In the genomic region with DNA sequence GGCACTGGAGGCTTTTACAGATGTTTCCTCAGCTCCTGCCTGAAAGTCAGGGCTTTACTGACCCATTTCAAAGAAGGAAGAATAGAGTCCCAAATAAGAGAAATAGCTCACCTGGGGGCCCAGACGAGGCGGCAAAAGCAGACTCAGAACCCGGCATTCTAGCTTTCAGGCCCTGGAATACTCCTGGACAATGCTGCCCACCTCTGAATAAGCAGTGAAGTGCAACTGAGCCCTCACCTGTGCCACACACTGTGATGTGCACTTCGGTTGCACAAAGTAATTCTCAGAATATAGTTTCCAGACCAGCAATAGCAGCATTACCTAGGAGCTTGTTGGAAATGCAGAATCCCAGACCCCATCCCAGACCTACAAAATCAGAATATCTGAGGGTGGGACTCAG, we compare ENCODE assay signal across 20 cellular contexts. TPM values are rescaled to one million over a fixed set of nuclear protein-coding genes. Genes with fewer than 3 reads are reported as not detected.
DNase-seq lines count a peak whose midpoint lies in the region; ATAC-seq and TF ChIP-seq lines count a peak whose summit lies in the region.
"Had no signal": no experiment of that assay in that cellular context is flagged by ENCODE, and none has a peak within 500 bp of the region (broad histone marks: within the 10 kb centered on the region; RNA-seq: fewer than 3 reads in every experiment).

No MANE protein-coding gene starts in this region.

- H4K20me1 ChIP-seq in mammary epithelial cell (ENCODE audit: insufficient read depth, low read length) = no peaks in the 10 kb centered on the region

- no peak overlapping the region for H3K4me3 Mint-ChIP-seq in chondrocyte (ENCODE audit: unreplicated experiment)
- H3K4me3 Mint-ChIP-seq: IgD-negative memory B cell had no signal

- dilution Hi-C loops in mammary epithelial cell (cut with HindIII; ENCODE audit: low sequenced_read_pairs) = no loop called here

- DNase-seq in breast epithelium (ENCODE audit: low spot score in 2 of 2) (no peak), mammary epithelial cell (no peak), NCI-H69 (lab: John Stamatoyannopoulos, UW) (peak; percentile 5), chondrocyte (ENCODE audit: low spot score) (no peak), Right ventricle myocardium inferior (ENCODE audit: missing footprints) (no peak)
- no peak for DNase-seq in activated CD4-positive, alpha-beta T cell treated with anti-CD3 and anti-CD28 coated beads, Interleukin-2, amount 50 U/mL, for 48 hours
- DNase-seq: DMS53, EL, GF-D8, HCEC 1CT, Kasumi-1, NCI-H1417, NCI-H1694 treated with DMSO at 0.1 percent for 48 hours, NCI-H2081 treated with DMSO at 0.1 percent for 48 hours, NCI-H524 treated with DMSO at 0.1 percent for 48 hours had no signal

- TF ChIP-seq POLR2A in breast epithelium (IDR thresholded peaks at IDR 0.05) = no peak

- no peaks in the 10 kb centered on the region for H3K9me3 Mint-ChIP-seq in chondrocyte (ENCODE audit: low read depth)

- in situ Hi-C loops in mammary epithelial cell (cut with MboI; ENCODE audit: low sequenced_read_pairs in 2 of 2) = no loop called here

- 41% methylated on average over 4 of the region's 4 CpGs for WGBS in mammary epithelial cell (ENCODE audit: low coverage, missing lambda C conversion rate)

- no peak overlapping the region for H3K9ac ChIP-seq in mammary epithelial cell (ENCODE audit: insufficient read depth, low read length)

- peaks cover 8% of the 10 kb centered on the region for H3K4me1 Mint-ChIP-seq in chondrocyte (ENCODE audit: low read depth)
- H3K4me1 Mint-ChIP-seq: IgD-negative memory B cell had no signal

- peaks cover 2% of the 10 kb centered on the region for H3K27me3 Mint-ChIP-seq in chondrocyte (ENCODE audit: low read depth)

- CTCF ChIA-PET in mammary epithelial cell (lab: Charles Lee; ENCODE audit: low non-redundant PET) = no interaction called here

- no peak overlapping the region for H3K27ac Mint-ChIP-seq in chondrocyte (ENCODE audit: unreplicated experiment)
- H3K27ac Mint-ChIP-seq: IgD-negative memory B cell had no signal

- H3K4me1 ChIP-seq in breast epithelium (no peaks in the 10 kb centered on the region), mammary epithelial cell (ENCODE audit: insufficient read depth, low read length) (no peaks in the 10 kb centered on the region)

- H3K27ac ChIP-seq in breast epithelium (peak overlapping the region; percentile 45 to 64), mammary epithelial cell (ENCODE audit: insufficient read depth, low read depth, low read length) (no peak overlapping the region)

- H3K27me3 ChIP-seq in breast epithelium (no peaks in the 10 kb centered on the region), mammary epithelial cell (ENCODE audit: insufficient read depth, low read length) (no peaks in the 10 kb centered on the region)

- H3K9me3 ChIP-seq in breast epithelium (no peaks in the 10 kb centered on the region), mammary epithelial cell (replicated peaks; ENCODE audit: insufficient read depth, low read length) (no peaks in the 10 kb centered on the region)

- intact Hi-C loops in breast epithelium (cut with DNase I; ENCODE audit: low total_unique reads) (no loop called here), mammary epithelial cell (cut with micrococcal nuclease) (no loop called here), Right ventricle myocardium inferior (cut with DNase I) (no loop called here)

- TF ChIP-seq CTCF in breast epithelium (IDR thresholded peaks at IDR 0.05) (no peak), mammary epithelial cell (conservative IDR thresholded peaks at IDR 0.05 in 1 of 2, IDR thresholded peaks at IDR 0.05 in 1 of 2; ENCODE audit: extremely low read depth in 1 of 2, insufficient read depth in 1 of 2, low read depth in 1 of 2, low read length in 2 of 2) (no peak), chondrocyte (IDR thresholded peaks at IDR 0.05) (peak; percentile 9)

- ATAC-seq in GM18520 (IDR thresholded peaks at IDR 0.05; ENCODE audit: unreplicated experiment) = no peak
- ATAC-seq in Right ventricle myocardium inferior = no peak
- ATAC-seq: SK-N-SH treated with all-trans-retinoic acid at 6 μM for 48 hours had no signal

- H3K4me3 ChIP-seq in breast epithelium = peak overlapping the region in 1 of 3 donors; percentile 12
- no peak overlapping the region for H3K4me3 ChIP-seq in mammary epithelial cell (replicated peaks in 1 of 3; ENCODE audit: insufficient read depth in 1 of 3, low read depth in 2 of 3, low read length in 3 of 3)

- no peaks in the 10 kb centered on the region for H3K36me3 ChIP-seq in breast epithelium
- H3K36me3 ChIP-seq in mammary epithelial cell (ENCODE audit: insufficient read depth, low read length) = no peaks in the 10 kb centered on the region

- no peaks in the 10 kb centered on the region for H3K79me2 ChIP-seq in mammary epithelial cell (ENCODE audit: insufficient read depth, low read length)

- BruUV-seq in mammary epithelial cell (replicated peaks; lab: Mats Ljungman, UMichigan) = no TSS peak

- H2AFZ ChIP-seq in mammary epithelial cell (ENCODE audit: low read depth, low read length) = no peak overlapping the region

- no peaks in the 10 kb centered on the region for H3K36me3 Mint-ChIP-seq in chondrocyte (ENCODE audit: low read depth)
- H3K36me3 Mint-ChIP-seq: IgD-negative memory B cell had no signal

- H3K4me2 ChIP-seq in mammary epithelial cell (ENCODE audit: insufficient read depth, low read depth, low read length) = no peak overlapping the region

RNA-seq across cellular contexts. Expression of a gene that starts 54.6 kb away (rescaled TPM):
- total RNA-seq in breast epithelium (1 to 10 TPM; 4.7 to 8.0 (median 5.9) TPM), mammary epithelial cell (under 1 TPM; 0.26 to 0.33 TPM), chondrocyte (4.7 to 7.9 TPM (median 5.0 TPM) in 3 replicates), Right ventricle myocardium inferior (8.8 TPM)
- polyA plus RNA-seq in mammary epithelial cell = 0.01 TPM
- polyA minus RNA-seq in mammary epithelial cell = not detected
- total RNA-seq: A172, MCF 10A had no signal
- polyA plus RNA-seq: IgD-negative memory B cell had no signal
